ENCODE assay signal across 24 cellular contexts in the genomic region with DNA sequence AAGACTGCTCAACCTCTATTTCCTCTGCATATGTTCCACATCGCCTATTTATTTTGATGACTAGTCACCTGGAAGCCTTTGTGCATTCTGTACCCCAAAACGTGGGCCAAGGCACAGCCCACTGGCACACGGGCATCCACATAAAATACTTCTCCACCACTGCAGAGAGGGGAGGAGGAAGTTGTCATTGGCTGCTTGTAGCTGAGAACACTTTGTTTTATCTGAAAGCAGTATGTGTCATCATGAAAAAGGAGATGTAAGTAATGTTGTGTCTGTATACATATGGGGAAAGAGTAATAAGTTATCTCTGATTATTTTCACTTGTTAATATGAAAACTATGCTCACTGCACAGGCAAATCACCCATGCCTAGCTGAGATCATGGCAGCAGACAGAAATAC. TPM values are rescaled to one million over a fixed set of nuclear protein-coding genes. Genes with fewer than 3 reads are reported as not detected.
DNase-seq lines count a peak whose midpoint lies in the region; TF ChIP-seq lines count a peak whose summit lies in the region.
"Had no signal": no experiment of that assay in that cellular context is flagged by ENCODE, and none has a peak within 500 bp of the region (broad histone marks: within the 10 kb centered on the region; RNA-seq: fewer than 3 reads in every experiment).

No MANE protein-coding gene starts in this region.

- H3K27me3 Mint-ChIP-seq in CD14-positive monocyte (ENCODE audit: low read depth in 3 of 3): peaks cover 0 to 4% (median 0%) of the 10 kb centered on the region in 3 donors
- peaks cover 9% of the 10 kb centered on the region for H3K27me3 Mint-ChIP-seq in activated CD4-positive, alpha-beta T cell treated with anti-CD3 and anti-CD28 coated beads, Interleukin-2, amount 10 ng/mL, durations not matched to agents 24 days and 14 days

- no peak overlapping the region for H3K4me3 ChIP-seq in OCI-LY3 (ENCODE audit: low read length)
- no peak overlapping the region for H3K4me3 ChIP-seq in choroid plexus epithelial cell (ENCODE audit: low read depth, low read length)
- H3K4me3 ChIP-seq: GM23248, K562 had no signal

- H3K27me3 ChIP-seq in OCI-LY3 (ENCODE audit: low read depth, low read length): no peaks in the 10 kb centered on the region

- peaks cover 0 to 3% of the 10 kb centered on the region in 2 donors for H3K36me3 Mint-ChIP-seq in CD14-positive monocyte
- no peaks in the 10 kb centered on the region for H3K36me3 Mint-ChIP-seq in activated CD4-positive, alpha-beta T cell treated with anti-CD3 and anti-CD28 coated beads, Interleukin-2, amount 10 ng/mL, durations not matched to agents 24 days and 14 days (ENCODE audit: low read depth)
- H3K36me3 Mint-ChIP-seq: CD8-positive, alpha-beta memory T cell had no signal

- DNase-seq in CD14-positive monocyte (ENCODE audit: low spot score) (no peak), choroid plexus epithelial cell (ENCODE audit: low read depth) (peak; percentile 26), iris pigment epithelial cell (ENCODE audit: low read depth) (peak; percentile 52), pons (ENCODE audit: low spot score) (no peak)
- no peak for DNase-seq in activated CD4-positive, alpha-beta T cell treated with anti-CD3 and anti-CD28 coated beads, Interleukin-2, amount 10 ng/mL, durations not matched to agents 24 days and 14 days
- DNase-seq in activated CD4-positive, CD25-positive, alpha-beta regulatory T cell (lab: John Stamatoyannopoulos, UW): no peak
- DNase-seq: AML-193; C1 segment of cervical spinal cord; Calu3; CD8-positive, alpha-beta memory T cell; DMS153; GM23248; H9; HFFc6; NCI-H1105 treated with DMSO at 0.1 percent for 48 hours; NCI-H2081; NCI-H2171 treated with DMSO at 0.1 percent for 48 hours; NCI-H446; NCI-H526; OCI-M1; Right ventricle myocardium superior had no signal

- H3K9ac ChIP-seq in OCI-LY3 (ENCODE audit: low read length): no peak overlapping the region
- H3K9ac ChIP-seq: GM23248 had no signal

- TF ChIP-seq CTCF in CD14-positive monocyte (IDR thresholded peaks at IDR 0.05) (no peak), OCI-LY3 (IDR thresholded peaks at IDR 0.05; ENCODE audit: low read depth, low read length) (no peak), choroid plexus epithelial cell (conservative IDR thresholded peaks at IDR 0.05; ENCODE audit: low read depth, low read length) (no peak)

- no peaks in the 10 kb centered on the region for H4K20me1 ChIP-seq in OCI-LY3 (ENCODE audit: insufficient read depth, low read length)

- no peak overlapping the region for H2AFZ ChIP-seq in OCI-LY3 (ENCODE audit: low read depth, low read length)
- H2AFZ ChIP-seq: GM23248 had no signal

- H3K79me2 ChIP-seq in OCI-LY3 (ENCODE audit: low read length): no peaks in the 10 kb centered on the region

- no peak overlapping the region for H3K27ac ChIP-seq in OCI-LY3 (ENCODE audit: low read length)
- H3K27ac ChIP-seq: GM23248 had no signal

- peaks cover 35% of the 10 kb centered on the region for H3K4me1 Mint-ChIP-seq in CD14-positive monocyte
- no peaks in the 10 kb centered on the region for H3K4me1 Mint-ChIP-seq in activated CD4-positive, alpha-beta T cell treated with anti-CD3 and anti-CD28 coated beads, Interleukin-2, amount 10 ng/mL, durations not matched to agents 24 days and 14 days
- H3K4me1 Mint-ChIP-seq: CD8-positive, alpha-beta memory T cell had no signal

- no peaks in the 10 kb centered on the region for H3K36me3 ChIP-seq in OCI-LY3 (replicated peaks; ENCODE audit: low read depth, low read length)

- H3K4me3 Mint-ChIP-seq in CD14-positive monocyte: no peak overlapping the region
- H3K4me3 Mint-ChIP-seq in activated CD4-positive, alpha-beta T cell treated with anti-CD3 and anti-CD28 coated beads, Interleukin-2, amount 10 ng/mL, durations not matched to agents 24 days and 14 days: no peak overlapping the region
- H3K4me3 Mint-ChIP-seq: CD8-positive, alpha-beta memory T cell; H9; HFFc6 had no signal

- peak overlapping the region; percentile 33 for H3K4me2 ChIP-seq in OCI-LY3 (ENCODE audit: low read length)

- intact Hi-C loops in CD14-positive monocyte (cut with micrococcal nuclease): no loop called here
- intact Hi-C loops in activated CD4-positive, alpha-beta T cell treated with anti-CD3 and anti-CD28 coated beads, Interleukin-2, amount 10 ng/mL, durations not matched to agents 24 days and 14 days (cut with micrococcal nuclease): no loop called here

- peaks cover 25% of the 10 kb centered on the region for H3K4me1 ChIP-seq in OCI-LY3 (ENCODE audit: low read length)

- peaks cover 0 to 3% (median 2%) of the 10 kb centered on the region in 7 donors for H3K9me3 Mint-ChIP-seq in CD14-positive monocyte
- H3K9me3 Mint-ChIP-seq in activated CD4-positive, alpha-beta T cell treated with anti-CD3 and anti-CD28 coated beads, Interleukin-2, amount 10 ng/mL, durations not matched to agents 24 days and 14 days: no peaks in the 10 kb centered on the region
- H3K9me3 Mint-ChIP-seq: H9, HFFc6 had no signal

- H3K9me3 ChIP-seq in OCI-LY3 (ENCODE audit: insufficient read depth, low read length): no peaks in the 10 kb centered on the region

- H3K27ac Mint-ChIP-seq in CD14-positive monocyte: peak overlapping the region in 5 of 7 donors; percentile 2 to 82 (median 73)
- no peak overlapping the region for H3K27ac Mint-ChIP-seq in activated CD4-positive, alpha-beta T cell treated with anti-CD3 and anti-CD28 coated beads, Interleukin-2, amount 10 ng/mL, durations not matched to agents 24 days and 14 days
- H3K27ac Mint-ChIP-seq: CD8-positive, alpha-beta memory T cell; H9; HFFc6 had no signal

RNA-seq across cellular contexts. Expression of a gene that starts 48.2 kb away (rescaled TPM):
- under 1 TPM; 0.61 to 0.96 TPM for polyA plus RNA-seq in CD14-positive monocyte
- total RNA-seq in activated CD4-positive, alpha-beta T cell treated with anti-CD3 and anti-CD28 coated beads, Interleukin-2, amount 10 ng/mL, durations not matched to agents 24 days and 14 days: not detected in 2 replicates
- total RNA-seq: Calu3; CD8-positive, alpha-beta memory T cell; K562; SK-MEL-5 had no signal

Comparison
In these comparisons a context has a peak if more than half of its experiments do, and no peak if none do; other contexts are left out.
1. DNase-seq: peak in choroid plexus epithelial cell (single experiment) and iris pigment epithelial cell (single experiment); none in CD14-positive monocyte (single experiment), pons (single experiment), activated CD4-positive, alpha-beta T cell treated with anti-CD3 and anti-CD28 coated beads, Interleukin-2, amount 10 ng/mL, durations not matched to agents 24 days and 14 days (single experiment) and activated CD4-positive, CD25-positive, alpha-beta regulatory T cell (0 of 4).